In genomic region chr16:10225653-10226052, GRCh38 we compare ENCODE assay signal across 9 cellular contexts. TPM values are rescaled to one million over a fixed set of nuclear protein-coding genes. Genes with fewer than 3 reads are reported as not detected.
"Had no signal": no experiment of that assay in that cellular context is flagged by ENCODE, and none has a peak within 500 bp of the region (broad histone marks: within the 10 kb centered on the region; RNA-seq: fewer than 3 reads in every experiment).

No MANE protein-coding gene starts in this region.

- H2AFZ ChIP-seq: GM23248 had no signal

- ATAC-seq: HepG2 had no signal

- H3K4me3 ChIP-seq: GM23248 had no signal

- DNase-seq: GM23248, H9, HCEC 1CT, KBM-7 had no signal

- H3K4me2 ChIP-seq: KMS-11 had no signal

- H3K27ac Mint-ChIP-seq: IgD-negative memory B cell had no signal

- H3K9ac ChIP-seq: GM23248, KMS-11 had no signal

- H3K27ac ChIP-seq: GM23248, HL-60, KMS-11 had no signal

- H3K4me3 Mint-ChIP-seq: H9, IgD-negative memory B cell had no signal

RNA-seq across cellular contexts. Expression of gene GRIN2A, which starts 43.4 kb away (rescaled TPM):
- total RNA-seq: GM23248, HepG2, HT1080 had no signal
